15 cellular contexts compared by ENCODE assay signal in the genomic region with DNA sequence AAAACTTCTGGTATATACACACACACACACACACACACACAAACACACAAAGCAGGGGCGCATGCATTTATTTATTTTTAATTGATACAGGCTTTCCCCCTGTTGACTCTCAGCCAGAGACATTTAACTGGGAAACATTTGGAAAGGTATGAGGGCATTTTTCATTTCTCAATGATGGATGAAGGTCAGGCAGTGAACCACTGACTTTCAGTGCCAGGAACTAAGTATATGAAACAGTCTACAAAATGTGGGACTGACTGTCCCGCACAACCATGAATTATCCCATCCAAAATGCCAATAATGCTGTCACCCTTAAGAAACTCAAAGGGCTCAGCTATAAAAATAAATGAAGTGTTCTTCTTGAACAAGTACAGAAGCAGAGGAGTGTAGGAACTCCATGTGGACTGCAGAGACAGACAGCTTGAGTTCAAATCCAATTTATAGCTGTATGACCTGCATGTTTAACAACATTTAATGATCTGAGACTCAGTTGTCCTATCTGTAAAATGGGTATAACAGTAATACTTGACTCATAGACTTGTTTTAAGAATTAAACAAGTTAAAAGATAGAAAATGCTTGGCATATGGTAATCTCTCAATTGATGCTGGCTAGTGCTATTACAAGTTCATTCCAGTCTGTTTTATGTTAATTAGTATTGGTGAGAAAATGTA. TPM values are rescaled to one million over a fixed set of nuclear protein-coding genes. Genes with fewer than 3 reads are reported as not detected.
A peak's percentile ranks its signal among the peaks of the same experiment; 100 is the strongest.
DNase-seq lines count a peak whose midpoint lies in the region; ATAC-seq and TF ChIP-seq lines count a peak whose summit lies in the region.
"Had no signal": no experiment of that assay in that cellular context is flagged by ENCODE, and none has a peak within 500 bp of the region (broad histone marks: within the 10 kb centered on the region; RNA-seq: fewer than 3 reads in every experiment).

No MANE protein-coding gene starts in this region.

- H3K4me3 Mint-ChIP-seq in mesothelial cell of epicardium, result no peak overlapping the region
- no peak overlapping the region for H3K4me3 Mint-ChIP-seq in naive thymus-derived CD8-positive, alpha-beta T cell
- H3K4me3 Mint-ChIP-seq: CD14-positive monocyte; CD4-positive, alpha-beta memory T cell; H9 had no signal

- H3K4me1 ChIP-seq in Karpas-422 (ENCODE audit: low read length), result no peaks in the 10 kb centered on the region
- H3K4me1 ChIP-seq in body of pancreas, result peaks cover 22% of the 10 kb centered on the region
- peaks cover 0 to 31% (median 18%) of the 10 kb centered on the region in 4 donors for H3K4me1 ChIP-seq in liver (ENCODE audit: control insufficient read depth in 4 of 4, insufficient read depth in 4 of 4, low read length in 3 of 4)

- no peaks in the 10 kb centered on the region for H3K27me3 ChIP-seq in Karpas-422 (ENCODE audit: low read length)
- no peaks in the 10 kb centered on the region for H3K27me3 ChIP-seq in body of pancreas
- H3K27me3 ChIP-seq in liver (ENCODE audit: control insufficient read depth in 4 of 4, insufficient read depth in 4 of 4, low read length in 3 of 4), result no peaks in the 10 kb centered on the region
- H3K27me3 ChIP-seq: BLaER1 had no signal

- H3K36me3 ChIP-seq in Karpas-422 (ENCODE audit: insufficient read depth, low read length) (no peaks in the 10 kb centered on the region), body of pancreas (replicated peaks in 1 of 2; ENCODE audit: insufficient read depth in 1 of 2, low read depth in 2 of 2) (no peaks in the 10 kb centered on the region), liver (ENCODE audit: control insufficient read depth in 4 of 4, insufficient read depth in 3 of 4, low read depth in 1 of 4, low read length in 3 of 4) (no peaks in the 10 kb centered on the region)
- H3K36me3 ChIP-seq: BLaER1 had no signal

- TF ChIP-seq RAD21 in liver (IDR thresholded peaks at IDR 0.05), result peak in 1 of 2 donors; percentile 16

- TF ChIP-seq CTCF in body of pancreas (IDR thresholded peaks at IDR 0.05), result no peak
- TF ChIP-seq CTCF in liver (IDR thresholded peaks at IDR 0.05; ENCODE audit: low read depth, low read length, missing input control), result no peak
- no peak for TF ChIP-seq CTCF in mesothelial cell of epicardium (IDR thresholded peaks at IDR 0.05; ENCODE audit: unreplicated experiment)

- H3K27ac ChIP-seq in Karpas-422 (ENCODE audit: low read length), result no peak overlapping the region
- peak overlapping the region in 3 of 4 donors; percentile 3 to 49 (median 33) for H3K27ac ChIP-seq in body of pancreas
- H3K27ac ChIP-seq in liver (ENCODE audit: low read depth in 1 of 2, low read length in 2 of 2), result peak overlapping the region; percentile 15 to 72
- H3K27ac ChIP-seq: A549, BLaER1 had no signal

- no peak overlapping the region for H3K27ac Mint-ChIP-seq in mesothelial cell of epicardium
- H3K27ac Mint-ChIP-seq in naive thymus-derived CD8-positive, alpha-beta T cell, result peak overlapping the region in 1 of 10 donors; percentile 38
- H3K27ac Mint-ChIP-seq: H9 had no signal

- no peaks in the 10 kb centered on the region for H3K9me3 Mint-ChIP-seq in mesothelial cell of epicardium
- no peaks in the 10 kb centered on the region for H3K9me3 Mint-ChIP-seq in naive thymus-derived CD8-positive, alpha-beta T cell

- no peaks in the 10 kb centered on the region for H3K36me3 Mint-ChIP-seq in mesothelial cell of epicardium
- no peaks in the 10 kb centered on the region for H3K36me3 Mint-ChIP-seq in naive thymus-derived CD8-positive, alpha-beta T cell
- H3K36me3 Mint-ChIP-seq: CD14-positive monocyte; CD4-positive, alpha-beta memory T cell had no signal

- H3K4me3 ChIP-seq in Karpas-422 (ENCODE audit: low read length) (no peak overlapping the region), body of pancreas (no peak overlapping the region), liver (ENCODE audit: low read depth in 1 of 3, low read length in 3 of 3) (no peak overlapping the region)
- H3K4me3 ChIP-seq: A549, BLaER1 had no signal

- no peaks in the 10 kb centered on the region for H3K27me3 Mint-ChIP-seq in mesothelial cell of epicardium (ENCODE audit: low read depth)
- no peaks in the 10 kb centered on the region for H3K27me3 Mint-ChIP-seq in naive thymus-derived CD8-positive, alpha-beta T cell
- H3K27me3 Mint-ChIP-seq: CD4-positive, alpha-beta memory T cell had no signal

- H3K9ac ChIP-seq in Karpas-422 (ENCODE audit: low read length) (no peak overlapping the region), liver (ENCODE audit: low read depth in 1 of 2, low read length in 2 of 2) (peak overlapping the region in 1 of 2 donors; percentile 21)
- H3K9ac ChIP-seq: BLaER1 had no signal

- ATAC-seq in body of pancreas, result peak; percentile 68
- ATAC-seq in naive thymus-derived CD8-positive, alpha-beta T cell, result no peak
- ATAC-seq: A549 had no signal

- no peak overlapping the region for H3K4me2 ChIP-seq in Karpas-422 (ENCODE audit: low read depth, low read length, poor library complexity, severe bottlenecking)
- H3K4me2 ChIP-seq: A549, BLaER1 had no signal

- H3K9me3 ChIP-seq in Karpas-422 (ENCODE audit: low read length), result no peaks in the 10 kb centered on the region
- no peaks in the 10 kb centered on the region for H3K9me3 ChIP-seq in body of pancreas
- H3K9me3 ChIP-seq in liver (ENCODE audit: control insufficient read depth in 4 of 4, low read length in 3 of 4), result no peaks in the 10 kb centered on the region
- H3K9me3 ChIP-seq: A549, BLaER1 had no signal

- intact Hi-C loops in body of pancreas (cut with DNase I), result no loop called here

- H3K79me2 ChIP-seq in Karpas-422 (ENCODE audit: low read length), result no peaks in the 10 kb centered on the region

- H3K9me2 ChIP-seq in Karpas-422 (replicated peaks; ENCODE audit: insufficient read depth, low read length), result no peaks in the 10 kb centered on the region

- DNase-seq in Karpas-422, result peak; percentile 10
- no peak for DNase-seq in body of pancreas
- DNase-seq in NCI-H2081 (lab: John Stamatoyannopoulos, UW), result no peak
- DNase-seq in mesothelial cell of epicardium (ENCODE audit: low spot score in 2 of 2, unreplicated experiment in 2 of 2), result no peak
- DNase-seq in activated CD8-positive, alpha-beta memory T cell treated with anti-CD3 and anti-CD28 coated beads, Interleukin-2, amount 50 U/mL, for 48 hours, result no peak
- DNase-seq in naive thymus-derived CD8-positive, alpha-beta T cell, result no peak
- DNase-seq: CD4-positive, alpha-beta memory T cell; DMS153; DMS79; GDM1; H9 had no signal

- H2AFZ ChIP-seq in Karpas-422 (ENCODE audit: low read length), result no peak overlapping the region

- H3K4me1 Mint-ChIP-seq in mesothelial cell of epicardium, result no peaks in the 10 kb centered on the region
- H3K4me1 Mint-ChIP-seq in naive thymus-derived CD8-positive, alpha-beta T cell, result peaks cover 3 to 7% (median 4%) of the 10 kb centered on the region in 4 donors
- H3K4me1 Mint-ChIP-seq: CD14-positive monocyte; CD4-positive, alpha-beta memory T cell; H9 had no signal

- WGBS in body of pancreas, 2 donors, result 16 to 27% methylated on average over 2 of the region's 2 CpGs
- 34% methylated on average over 2 of the region's 2 CpGs for WGBS in liver

- no peaks in the 10 kb centered on the region for H4K20me1 ChIP-seq in Karpas-422 (ENCODE audit: insufficient read depth, low read depth, low read length)
- H4K20me1 ChIP-seq: BLaER1 had no signal

- POLR2A ChIA-PET in naive thymus-derived CD8-positive, alpha-beta T cell (lab: Charles Lee), result no interaction called here

- no peak for TF ChIP-seq POLR2A in body of pancreas (IDR thresholded peaks at IDR 0.05)

TF ChIP-seq in liver, 16 proteins besides CTCF, POLR2A, EP300 and RAD21:
- TF ChIP-seq, protein P1, sequence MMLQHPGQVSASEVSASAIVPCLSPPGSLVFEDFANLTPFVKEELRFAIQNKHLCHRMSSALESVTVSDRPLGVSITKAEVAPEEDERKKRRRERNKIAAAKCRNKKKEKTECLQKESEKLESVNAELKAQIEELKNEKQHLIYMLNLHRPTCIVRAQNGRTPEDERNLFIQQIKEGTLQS (IDR thresholded peaks at IDR 0.05), result no peak
- TF ChIP-seq, protein P2, sequence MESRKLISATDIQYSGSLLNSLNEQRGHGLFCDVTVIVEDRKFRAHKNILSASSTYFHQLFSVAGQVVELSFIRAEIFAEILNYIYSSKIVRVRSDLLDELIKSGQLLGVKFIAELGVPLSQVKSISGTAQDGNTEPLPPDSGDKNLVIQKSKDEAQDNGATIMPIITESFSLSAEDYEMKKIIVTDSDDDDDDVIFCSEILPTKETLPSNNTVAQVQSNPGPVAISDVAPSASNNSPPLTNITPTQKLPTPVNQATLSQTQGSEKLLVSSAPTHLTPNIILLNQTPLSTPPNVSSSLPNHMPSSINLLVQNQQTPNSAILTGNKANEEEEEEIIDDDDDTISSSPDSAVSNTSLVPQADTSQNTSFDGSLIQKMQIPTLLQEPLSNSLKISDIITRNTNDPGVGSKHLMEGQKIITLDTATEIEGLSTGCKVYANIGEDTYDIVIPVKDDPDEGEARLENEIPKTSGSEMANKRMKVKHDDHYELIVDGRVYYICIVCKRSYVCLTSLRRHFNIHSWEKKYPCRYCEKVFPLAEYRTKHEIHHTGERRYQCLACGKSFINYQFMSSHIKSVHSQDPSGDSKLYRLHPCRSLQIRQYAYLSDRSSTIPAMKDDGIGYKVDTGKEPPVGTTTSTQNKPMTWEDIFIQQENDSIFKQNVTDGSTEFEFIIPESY (IDR thresholded peaks at IDR 0.05), result no peak
- TF ChIP-seq, protein P3, sequence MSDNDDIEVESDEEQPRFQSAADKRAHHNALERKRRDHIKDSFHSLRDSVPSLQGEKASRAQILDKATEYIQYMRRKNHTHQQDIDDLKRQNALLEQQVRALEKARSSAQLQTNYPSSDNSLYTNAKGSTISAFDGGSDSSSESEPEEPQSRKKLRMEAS (IDR thresholded peaks at IDR 0.05), result no peak
- no peak for TF ChIP-seq EGR1 (IDR thresholded peaks at IDR 0.05; ENCODE audit: low read depth in 2 of 2)
TF ChIP-seq in liver: peak in this region for 0.

RNA-seq across cellular contexts. Expression of a gene that starts 25.0 kb away (rescaled TPM):
- 61.0 and 86.2 TPM in 2 replicates for total RNA-seq in Karpas-422 (2014; rRNA removed; shearing (Covaris generic); ENCODE audit: low replicate concordance)
- 10 to 100 TPM; 40.0 to 53.1 TPM for total RNA-seq in body of pancreas
- total RNA-seq in liver, result 10 to 100 TPM; 25.4 to 61.4 TPM
- 10 to 100 TPM; 11.4 to 12.3 TPM for polyA plus RNA-seq in liver
- 38.1 to 39.6 TPM (median 38.7 TPM) in 3 replicates for total RNA-seq in mesothelial cell of epicardium
- total RNA-seq in naive thymus-derived CD8-positive, alpha-beta T cell, result 10 to 100 TPM; 60.2 to 66.5 TPM
- polyA plus RNA-seq in naive thymus-derived CD8-positive, alpha-beta T cell, result 10 to 100 TPM; 20.9 to 25.1 (median 23.9) TPM
